ENCODE assay signal across 3 cellular contexts in the genomic region with DNA sequence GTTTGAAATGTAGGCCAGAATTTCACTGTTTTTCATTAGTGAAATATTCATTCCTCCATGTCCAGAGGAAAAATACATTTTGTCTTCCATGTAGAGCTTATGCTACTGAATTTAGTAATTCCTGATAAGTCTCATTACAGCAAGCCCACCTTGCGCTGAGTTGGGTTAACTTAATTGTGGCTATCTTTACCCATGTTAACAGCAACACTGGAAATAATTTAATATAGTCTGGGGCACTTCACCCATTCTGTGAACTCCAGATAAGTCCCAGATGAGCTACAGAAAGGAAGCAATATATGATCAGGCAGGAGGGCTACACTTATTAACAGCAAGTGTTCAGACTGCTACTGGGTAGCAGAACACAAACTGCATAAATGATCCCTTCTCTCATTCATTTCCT.
"Had no signal": no experiment of that assay in that cellular context is flagged by ENCODE, and none has a peak within 500 bp of the region (broad histone marks: within the 10 kb centered on the region; RNA-seq: fewer than 3 reads in every experiment).

No MANE protein-coding gene starts in this region.

- ATAC-seq: GM12878 had no signal

- H3K4me3 ChIP-seq: GM12878 had no signal

- DNase-seq: GDM1, GF-D8 had no signal
